In the genomic region with DNA sequence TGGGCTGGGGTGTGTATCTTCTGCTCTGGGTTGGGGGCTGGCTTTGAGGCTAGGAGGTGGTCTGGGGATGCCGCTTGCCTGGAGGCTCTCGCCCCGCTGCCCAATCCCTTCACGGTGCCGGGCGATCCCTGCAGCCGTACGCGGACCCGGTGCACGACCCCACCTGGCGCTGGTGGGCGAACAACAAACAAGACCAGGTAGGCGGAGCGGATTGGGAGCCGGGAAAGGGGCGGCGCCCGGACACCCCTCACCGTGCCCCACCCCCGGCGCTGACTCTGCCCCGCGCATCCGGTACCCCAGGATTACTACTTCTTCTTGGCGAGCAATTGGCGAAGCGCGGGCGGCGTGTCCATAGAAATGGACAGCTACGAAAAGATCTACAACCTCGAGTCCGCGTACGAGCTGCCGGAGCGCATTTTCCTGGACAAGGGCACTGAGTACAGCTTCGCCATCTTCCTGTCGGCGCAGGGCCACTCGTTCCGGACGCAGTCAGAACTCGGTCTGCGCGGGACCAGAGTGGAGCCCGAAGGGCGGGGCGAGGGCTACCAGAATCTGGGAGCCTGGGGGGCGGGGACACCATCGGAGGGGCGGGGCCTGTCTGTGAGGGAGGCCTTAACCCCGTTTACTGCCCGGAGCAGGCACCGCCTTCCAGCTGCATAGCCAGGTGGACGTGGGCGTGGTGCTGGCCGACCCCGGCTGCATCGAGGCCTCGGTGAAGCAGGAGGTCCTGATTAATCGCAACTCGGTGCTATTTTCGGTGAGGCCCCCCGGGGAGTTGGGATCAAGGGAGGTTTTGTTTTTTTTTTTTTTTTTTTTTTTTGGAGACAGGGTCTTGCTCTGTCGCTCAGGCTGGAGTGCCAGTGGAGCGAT, we compare ENCODE assay signal across 8 cellular contexts. TPM values are rescaled to one million over a fixed set of nuclear protein-coding genes. Genes with fewer than 3 reads are reported as not detected.
DNase-seq lines count a peak whose midpoint lies in the region; ATAC-seq and TF ChIP-seq lines count a peak whose summit lies in the region.

No MANE protein-coding gene starts in this region.

- H3K4me1 ChIP-seq in endodermal cell (ENCODE audit: control insufficient read depth, insufficient read depth, low read length) (no peaks in the 10 kb centered on the region), mononuclear cell (ENCODE audit: insufficient read depth, low read length) (peaks cover 17% of the 10 kb centered on the region)

- peaks cover 28% of the 10 kb centered on the region for H3K27me3 Mint-ChIP-seq in activated CD8-positive, alpha-beta T cell treated with anti-CD3 and anti-CD28 coated beads, Interleukin-2, amount 10 ng/mL, durations not matched to agents 7 days and 5 days (ENCODE audit: low read depth)
- peaks cover 57% of the 10 kb centered on the region for H3K27me3 Mint-ChIP-seq in endodermal cell (ENCODE audit: insufficient read depth)

- H3K4me3 Mint-ChIP-seq in activated CD8-positive, alpha-beta T cell treated with anti-CD3 and anti-CD28 coated beads, Interleukin-2, amount 10 ng/mL, durations not matched to agents 7 days and 5 days = peak overlapping the region; percentile 86
- peak overlapping the region; percentile 73 for H3K4me3 Mint-ChIP-seq in endodermal cell

- CTCF ChIA-PET in activated CD8-positive, alpha-beta T cell treated with anti-CD3 and anti-CD28 coated beads, Interleukin-2, amount 10 ng/mL, durations not matched to agents 7 days and 5 days (lab: Charles Lee) = interaction anchor here (1.3 to 1.9 kb wide), 3 partner anchors 12 to 40 kb away, joined by 5 to 8 read pairs (median 8); a partner anchor contains a TSS

- H3K27me3 ChIP-seq in endodermal cell (ENCODE audit: control insufficient read depth, insufficient read depth, low read length, poor library complexity, severe bottlenecking) (peaks cover 39% of the 10 kb centered on the region), mononuclear cell (ENCODE audit: insufficient read depth, low read length) (no peaks in the 10 kb centered on the region)

- H3K9ac ChIP-seq in endodermal cell (ENCODE audit: extremely low read depth, low read length, poor library complexity, severe bottlenecking) = peak overlapping the region; percentile 13

- no peak overlapping the region for H3K27ac ChIP-seq in endodermal cell (ENCODE audit: low read depth, low read length)

- H3K9me3 ChIP-seq in endodermal cell (ENCODE audit: control insufficient read depth, low read length) (peaks cover 7% of the 10 kb centered on the region), mononuclear cell (ENCODE audit: low read depth, low read length) (no peaks in the 10 kb centered on the region)

- DNase-seq in COLO668 (lab: John Stamatoyannopoulos, UW; ENCODE audit: unreplicated experiment) = peak; percentile 69
- DNase-seq in HFF-Myc (ENCODE audit: extremely low read depth, low read depth) = no peak
- DNase-seq in NCI-H526 (lab: John Stamatoyannopoulos, UW) = peak; percentile 33 to 88
- peak; percentile 93 for DNase-seq in activated CD8-positive, alpha-beta T cell treated with anti-CD3 and anti-CD28 coated beads, Interleukin-2, amount 10 ng/mL, durations not matched to agents 7 days and 5 days
- DNase-seq in endodermal cell = peak; percentile 98
- peak; percentile 64 for DNase-seq in stimulated activated CD8-positive, alpha-beta memory T cell treated with anti-CD3 and anti-CD28 coated beads, Interleukin-4, amount 100 ng/mL, for 24 hours (ENCODE audit: low read depth)

- no peak for TF ChIP-seq CTCF in HFF-Myc (IDR thresholded peaks at IDR 0.05; ENCODE audit: low read depth, low read length, missing control alignments)
- no peak for TF ChIP-seq CTCF in endodermal cell (conservative IDR thresholded peaks at IDR 0.05)

- WGBS in endodermal cell (ENCODE audit: insufficient coverage in 1 of 2, insufficient read length in 1 of 2), 2 experiments = 2 to 7% methylated on average over 25 to 68 of the region's 68 CpGs

- peak; percentile 74 for ATAC-seq in activated CD8-positive, alpha-beta T cell treated with anti-CD3 and anti-CD28 coated beads, Interleukin-2, amount 10 ng/mL, durations not matched to agents 7 days and 5 days
- ATAC-seq in GM21825 (IDR thresholded peaks at IDR 0.05; ENCODE audit: unreplicated experiment) = no peak

- POLR2A ChIA-PET in activated CD8-positive, alpha-beta T cell treated with anti-CD3 and anti-CD28 coated beads, Interleukin-2, amount 10 ng/mL, durations not matched to agents 7 days and 5 days (lab: Charles Lee) = interaction anchor here (1.2 to 3.1 kb wide), 3 partner anchors 11 to 26 kb away, joined by 3 to 15 read pairs (median 3); a partner anchor contains a TSS

- peak overlapping the region; percentile 74 for H3K27ac Mint-ChIP-seq in activated CD8-positive, alpha-beta T cell treated with anti-CD3 and anti-CD28 coated beads, Interleukin-2, amount 10 ng/mL, durations not matched to agents 7 days and 5 days
- H3K27ac Mint-ChIP-seq in endodermal cell = peak overlapping the region; percentile 90

- H3K36me3 Mint-ChIP-seq in activated CD8-positive, alpha-beta T cell treated with anti-CD3 and anti-CD28 coated beads, Interleukin-2, amount 10 ng/mL, durations not matched to agents 7 days and 5 days (ENCODE audit: low read depth) = no peaks in the 10 kb centered on the region
- H3K36me3 Mint-ChIP-seq in endodermal cell (ENCODE audit: low read depth) = no peaks in the 10 kb centered on the region

- no peaks in the 10 kb centered on the region for H3K9me3 Mint-ChIP-seq in activated CD8-positive, alpha-beta T cell treated with anti-CD3 and anti-CD28 coated beads, Interleukin-2, amount 10 ng/mL, durations not matched to agents 7 days and 5 days (ENCODE audit: insufficient read depth)
- H3K9me3 Mint-ChIP-seq in endodermal cell = peaks cover 18% of the 10 kb centered on the region

- H3K4me3 ChIP-seq in HFF-Myc (replicated peaks; ENCODE audit: low read depth, low read length) (peak overlapping the region; percentile 50), endodermal cell (ENCODE audit: low read length) (peak overlapping the region; percentile 84), mononuclear cell (ENCODE audit: low read length) (peak overlapping the region; percentile 42)

- H3K4me1 Mint-ChIP-seq in activated CD8-positive, alpha-beta T cell treated with anti-CD3 and anti-CD28 coated beads, Interleukin-2, amount 10 ng/mL, durations not matched to agents 7 days and 5 days (ENCODE audit: low read depth) = peaks cover 18% of the 10 kb centered on the region
- H3K4me1 Mint-ChIP-seq in endodermal cell = peaks cover 4% of the 10 kb centered on the region

- H3K36me3 ChIP-seq in endodermal cell (ENCODE audit: control insufficient read depth, insufficient read depth, low read length) = no peaks in the 10 kb centered on the region

RNA-seq across cellular contexts. Expression of a gene that starts 12.1 kb away (rescaled TPM):
- total RNA-seq in activated CD8-positive, alpha-beta T cell treated with anti-CD3 and anti-CD28 coated beads, Interleukin-2, amount 10 ng/mL, durations not matched to agents 7 days and 5 days = 100 to 1,000 TPM; 173 to 187 TPM
- total RNA-seq in endodermal cell = 100 to 1,000 TPM; 168 to 178 TPM
- polyA plus RNA-seq in endodermal cell (2013, experiment 1 of 2) = 222 TPM
- 223 TPM for polyA plus RNA-seq in endodermal cell (2013, experiment 2 of 2)
- total RNA-seq in mononuclear cell = 88.1 TPM

RNA-seq across cellular contexts. Expression of a gene that starts 25.5 kb away (rescaled TPM):
- not detected for total RNA-seq in activated CD8-positive, alpha-beta T cell treated with anti-CD3 and anti-CD28 coated beads, Interleukin-2, amount 10 ng/mL, durations not matched to agents 7 days and 5 days
- 1 to 10 TPM in 1 of 2 donors, under 1 TPM in 1; 0.99 to 2.1 TPM for total RNA-seq in endodermal cell
- 1.8 TPM for polyA plus RNA-seq in endodermal cell (2013, experiment 1 of 2)
- polyA plus RNA-seq in endodermal cell (2013, experiment 2 of 2) = 3.0 TPM
- not detected for total RNA-seq in mononuclear cell

RNA-seq across cellular contexts. Expression of a gene that starts 26.2 kb away (rescaled TPM):
- 1 to 10 TPM in 1 of 2 experiments, under 1 TPM in 1; 0.90 to 1.3 TPM for total RNA-seq in activated CD8-positive, alpha-beta T cell treated with anti-CD3 and anti-CD28 coated beads, Interleukin-2, amount 10 ng/mL, durations not matched to agents 7 days and 5 days
- total RNA-seq in endodermal cell (1 to 10 TPM; 5.3 to 10.0 TPM), mononuclear cell (0.10 TPM)
- 8.8 TPM for polyA plus RNA-seq in endodermal cell (2013, experiment 1 of 2)
- 9.4 TPM for polyA plus RNA-seq in endodermal cell (2013, experiment 2 of 2)

RNA-seq across cellular contexts. Expression of a gene that starts 26.7 kb away (rescaled TPM):
- total RNA-seq in activated CD8-positive, alpha-beta T cell treated with anti-CD3 and anti-CD28 coated beads, Interleukin-2, amount 10 ng/mL, durations not matched to agents 7 days and 5 days = 10 to 100 TPM; 10.7 to 11.3 TPM
- total RNA-seq in endodermal cell (1 to 10 TPM; 2.5 to 8.9 TPM), mononuclear cell (1.9 TPM)
- 3.5 TPM for polyA plus RNA-seq in endodermal cell (2013, experiment 1 of 2)
- 3.4 TPM for polyA plus RNA-seq in endodermal cell (2013, experiment 2 of 2)

RNA-seq across cellular contexts. Expression of a gene that starts 40.6 kb away (rescaled TPM):
- 10 to 100 TPM; 21.0 to 25.9 TPM for total RNA-seq in activated CD8-positive, alpha-beta T cell treated with anti-CD3 and anti-CD28 coated beads, Interleukin-2, amount 10 ng/mL, durations not matched to agents 7 days and 5 days
- total RNA-seq in endodermal cell = 10 to 100 TPM in 1 of 2 donors, 1 to 10 TPM in 1; 8.6 to 13.7 TPM
- 9.9 TPM for polyA plus RNA-seq in endodermal cell (2013, experiment 1 of 2)
- polyA plus RNA-seq in endodermal cell (2013, experiment 2 of 2) = 8.9 TPM
- 11.6 TPM for total RNA-seq in mononuclear cell
